ENCODE assay signal across 19 cellular contexts in the genomic region with DNA sequence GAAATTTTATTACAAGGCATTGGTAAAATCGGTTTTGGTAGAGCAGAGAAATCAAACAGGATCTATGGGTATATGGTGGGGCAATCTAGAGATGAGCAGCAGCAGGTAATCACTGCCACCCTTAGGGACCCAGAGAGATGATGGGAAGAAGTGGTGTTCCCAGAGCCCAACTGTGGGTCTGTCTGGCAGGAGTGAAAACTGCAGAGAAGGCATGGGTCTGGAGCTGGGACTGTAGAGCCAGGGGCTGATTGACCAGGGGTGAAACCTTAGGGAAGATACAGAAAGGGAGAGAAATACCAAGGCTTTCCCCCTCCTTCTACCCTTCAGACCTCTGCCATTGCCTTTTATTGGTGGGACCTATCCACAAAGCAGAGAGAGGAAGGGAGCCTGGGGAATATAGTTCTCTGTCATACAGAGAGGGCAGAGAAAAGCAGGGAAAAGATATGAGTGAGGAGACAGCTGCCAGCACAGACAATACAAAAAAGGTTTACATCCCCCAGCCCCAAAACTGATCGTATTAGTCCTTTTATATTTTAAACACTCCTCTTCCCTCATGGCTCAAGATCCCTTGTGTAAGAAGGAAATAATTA. TPM values are rescaled to one million over a fixed set of nuclear protein-coding genes. Genes with fewer than 3 reads are reported as not detected.
A peak's percentile ranks its signal among the peaks of the same experiment; 100 is the strongest.
DNase-seq lines count a peak whose midpoint lies in the region; ATAC-seq and TF ChIP-seq lines count a peak whose summit lies in the region.
"Had no signal": no experiment of that assay in that cellular context is flagged by ENCODE, and none has a peak within 500 bp of the region (broad histone marks: within the 10 kb centered on the region; RNA-seq: fewer than 3 reads in every experiment).

No MANE protein-coding gene starts in this region.

- H4K20me1 ChIP-seq in HCT116 (ENCODE audit: insufficient read depth), result no peaks in the 10 kb centered on the region

- TF ChIP-seq CTCF in HCT116 (IDR thresholded peaks at IDR 0.05 in 2 of 3, conservative IDR thresholded peaks at IDR 0.05 in 1 of 3; ENCODE audit: borderline replicate concordance in 1 of 3, insufficient read depth in 1 of 3, low read depth in 2 of 3, low read length in 2 of 3) (no peak), natural killer cell (IDR thresholded peaks at IDR 0.05) (no peak)

- no peaks in the 10 kb centered on the region for H3K9me2 ChIP-seq in HCT116 (ENCODE audit: insufficient read depth)

- H3K27me3 Mint-ChIP-seq in T-helper 17 cell (no peaks in the 10 kb centered on the region), natural killer cell (ENCODE audit: low read depth in 2 of 2) (no peaks in the 10 kb centered on the region)
- H3K27me3 Mint-ChIP-seq: B cell had no signal

- 58% methylated on average over 2 of the region's 2 CpGs for whole genome bisulfite sequencing in right cardiac atrium

- H3K27me3 ChIP-seq in HCT116 (ENCODE audit: insufficient read depth, low read length) (no peaks in the 10 kb centered on the region), right cardiac atrium (ENCODE audit: control insufficient read depth, insufficient read depth) (no peaks in the 10 kb centered on the region)

- intact Hi-C loops in HCT116 (cut with micrococcal nuclease) (no loop called here), right cardiac atrium (cut with DNase I) (no loop called here), natural killer cell (cut with micrococcal nuclease) (no loop called here)

- no peak for TF ChIP-seq RAD21 in HCT116 (IDR thresholded peaks at IDR 0.05; ENCODE audit: low read depth)

- H3K36me3 ChIP-seq in HCT116 (ENCODE audit: control insufficient read depth in 1 of 2, insufficient read depth in 2 of 2, low read length in 2 of 2), result no peaks in the 10 kb centered on the region

- H3K4me1 Mint-ChIP-seq in T-helper 17 cell (peaks cover 13% of the 10 kb centered on the region), natural killer cell (peaks cover 5 to 28% of the 10 kb centered on the region in 2 donors)

- H2AFZ ChIP-seq in HCT116 (ENCODE audit: low read depth, low read length, poor library complexity, severe bottlenecking), result no peak overlapping the region

- H3K9me3 Mint-ChIP-seq in natural killer cell, result no peaks in the 10 kb centered on the region

- H3K79me2 ChIP-seq in HCT116 (ENCODE audit: insufficient read depth, low read length), result peaks cover 81% of the 10 kb centered on the region

- DNase-seq in HCT116 (ENCODE audit: low read depth, low spot score) (no peak), T-helper 17 cell (no peak), right cardiac atrium (no peak), retina (peak; percentile 10), A172 (ENCODE audit: low spot score) (no peak), natural killer cell (no peak), DMS 273 (lab: John Stamatoyannopoulos, UW; ENCODE audit: unreplicated experiment) (no peak)
- DNase-seq: activated CD4-positive, alpha-beta T cell treated with anti-CD3 and anti-CD28 coated beads for 48 hours; activated CD8-positive, alpha-beta memory T cell treated with anti-CD3 and anti-CD28 coated beads, Interleukin-2, amount 50 U/mL, for 4 hours; aorta; GDM1; left colon; NCI-H1092 treated with DMSO at 0.1 percent for 48 hours; NCI-H2107; NCI-H526; occipital lobe had no signal

- no peak overlapping the region for H3K9ac ChIP-seq in HCT116 (ENCODE audit: low read length)
- H3K9ac ChIP-seq: KMS-11 had no signal

- H3K36me3 Mint-ChIP-seq in T-helper 17 cell (ENCODE audit: low read depth), result no peaks in the 10 kb centered on the region
- no peaks in the 10 kb centered on the region for H3K36me3 Mint-ChIP-seq in natural killer cell

- H3K9me3 ChIP-seq in HCT116 (ENCODE audit: control insufficient read depth in 1 of 2, insufficient read depth in 1 of 2, low read depth in 1 of 2, low read length in 2 of 2) (no peaks in the 10 kb centered on the region), T-helper 17 cell (ENCODE audit: control insufficient read depth, low read length, poor library complexity, severe bottlenecking) (no peaks in the 10 kb centered on the region), right cardiac atrium (ENCODE audit: control insufficient read depth, low read length) (no peaks in the 10 kb centered on the region)

- H3K27ac ChIP-seq in HCT116 (ENCODE audit: low read depth, low read length) (no peak overlapping the region), right cardiac atrium (ENCODE audit: low read length) (no peak overlapping the region)
- H3K27ac ChIP-seq: KMS-11 had no signal

- RAD21 ChIA-PET in HCT116 (lab: Charles Lee; ENCODE audit: low non-redundant PET in 1 of 2, low total read pairs in 2 of 2, uncharacterized antibody in 2 of 2, unreplicated experiment in 2 of 2), result no interaction called here

- ATAC-seq in HCT116 (peak; percentile 45), T-helper 17 cell (no peak), right cardiac atrium (peak; percentile 20 to 34), GM18867 (IDR thresholded peaks at IDR 0.05; ENCODE audit: unreplicated experiment) (no peak), natural killer cell (no peak)
- ATAC-seq: left colon had no signal

- no TSS peak for BruUV-seq in HCT116 (replicated peaks; lab: Mats Ljungman, UMichigan)

- H3K27ac Mint-ChIP-seq in T-helper 17 cell, result peak overlapping the region; percentile 39
- H3K27ac Mint-ChIP-seq in natural killer cell, result no peak overlapping the region
- H3K27ac Mint-ChIP-seq: B cell had no signal

- H3K4me3 Mint-ChIP-seq in T-helper 17 cell (no peak overlapping the region), natural killer cell (no peak overlapping the region)
- H3K4me3 Mint-ChIP-seq: B cell had no signal

- POLR2A ChIA-PET in HCT116 (lab: Charles Lee), result no interaction called here

- no peak for TF ChIP-seq POLR2A in HCT116 (IDR thresholded peaks at IDR 0.05; ENCODE audit: borderline replicate concordance, extremely low read depth, insufficient read depth, insufficient read length)

- peaks cover 12 to 28% of the 10 kb centered on the region in 2 experiments for H3K4me1 ChIP-seq in HCT116 (ENCODE audit: control insufficient read depth in 1 of 2, insufficient read depth in 2 of 2, low read length in 2 of 2)
- H3K4me1 ChIP-seq in right cardiac atrium (ENCODE audit: control insufficient read depth, insufficient read depth, low read length), result peaks cover 12% of the 10 kb centered on the region

- H3K4me3 ChIP-seq in HCT116 (replicated peaks in 1 of 2; ENCODE audit: low read depth in 1 of 2, low read length in 2 of 2), result no peak overlapping the region
- H3K4me3 ChIP-seq in right cardiac atrium (ENCODE audit: low read length), result no peak overlapping the region

- no peak overlapping the region for H3K4me2 ChIP-seq in HCT116 (ENCODE audit: low read length)
- H3K4me2 ChIP-seq: KMS-11 had no signal

- CTCF ChIA-PET in HCT116 (lab: Charles Lee), result no interaction called here

TF ChIP-seq in HCT116, 20 proteins besides CTCF, POLR2A, EP300 and RAD21:
- TF ChIP-seq CBX3 (IDR thresholded peaks at IDR 0.05; ENCODE audit: low read depth), result no peak
- no peak for TF ChIP-seq ELF1 (IDR thresholded peaks at IDR 0.05; ENCODE audit: borderline replicate concordance, low read depth)
TF ChIP-seq in HCT116: peak in this region for 0.

RNA-seq across cellular contexts. Expression of gene PDLIM5, which starts 28.7 kb away (rescaled TPM):
- total RNA-seq in HCT116 (2021; ENCODE audit: unreplicated experiment) (130 TPM), T-helper 17 cell (10 to 100 TPM; 25.9 to 37.6 TPM), right cardiac atrium (100 to 1,000 TPM; 511 to 778 (median 584) TPM), natural killer cell (10 to 100 TPM; 41.8 to 94.8 (median 50.5) TPM)
- 43.9 and 49.0 TPM in 2 replicates for polyA plus RNA-seq in HCT116 (2012)
- 407 TPM for polyA plus RNA-seq in right cardiac atrium
- 14.1 and 17.5 TPM in 2 replicates for total RNA-seq in A172 (2014; rRNA removed; shearing (Covaris generic))

Comparison
In these comparisons a context has a peak if more than half of its experiments do, and no peak if none do; other contexts are left out.
1. ATAC-seq: peak in HCT116 (single experiment) and right cardiac atrium (2 of 2); none in T-helper 17 cell (single experiment), GM18867 (single experiment) and natural killer cell (0 of 3).